ENCODE assay signal across 8 cellular contexts in the genomic region with DNA sequence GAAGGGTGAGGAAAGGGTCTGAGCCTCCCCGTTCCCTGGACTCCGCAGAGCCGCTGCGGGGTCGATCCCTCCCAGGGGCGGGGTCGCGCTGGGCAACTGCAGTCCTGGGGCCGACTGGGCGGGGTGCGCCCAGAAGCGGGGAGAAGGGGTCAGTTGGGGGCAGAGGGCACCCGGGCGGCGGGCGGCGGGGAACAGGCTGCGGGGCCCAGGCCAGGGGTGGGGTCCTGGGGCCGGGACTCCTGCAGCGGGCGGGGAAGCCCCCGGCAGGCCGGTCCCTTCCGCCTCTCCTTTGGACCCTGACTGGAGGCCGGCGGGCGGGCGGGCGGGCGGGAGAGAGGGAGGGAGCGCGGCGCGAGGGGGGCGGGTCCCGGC. TPM values are rescaled to one million over a fixed set of nuclear protein-coding genes. Genes with fewer than 3 reads are reported as not detected.
A peak's percentile ranks its signal among the peaks of the same experiment; 100 is the strongest.
DNase-seq lines count a peak whose midpoint lies in the region; ATAC-seq and TF ChIP-seq lines count a peak whose summit lies in the region.

No MANE protein-coding gene starts in this region.

- H3K4me1 ChIP-seq in H9 (ENCODE audit: insufficient read depth, low read length) (no peaks in the 10 kb centered on the region), PC-3 (ENCODE audit: insufficient read depth, low read length) (peaks cover 9% of the 10 kb centered on the region), osteoblast (ENCODE audit: insufficient read depth, low read length) (peaks cover 14% of the 10 kb centered on the region)

- intact Hi-C loops in Calu3 (cut with micrococcal nuclease; ENCODE audit: unreplicated experiment) (loop anchor here (5.0 kb wide), 1 partner anchor 692 kb away; no protein-coding TSS in a partner anchor), PC-3 (cut with micrococcal nuclease) (no loop called here)

- H3K36me3 ChIP-seq in PC-3 (ENCODE audit: low read depth, low read length) (peaks cover 4% of the 10 kb centered on the region), osteoblast (ENCODE audit: insufficient read depth, low read length) (peaks cover 3% of the 10 kb centered on the region)

- no peak overlapping the region for H2BK5ac ChIP-seq in H9 (ENCODE audit: insufficient read length, low read length)

- H3K23ac ChIP-seq in H9 (ENCODE audit: insufficient read length, low read depth, low read length): no peak overlapping the region

- H3K18ac ChIP-seq in H9 (ENCODE audit: insufficient read length, low read depth, low read length): peak overlapping the region; percentile 22

- H3K79me2 ChIP-seq in H9 (ENCODE audit: insufficient read depth, low read length): peaks cover 13% of the 10 kb centered on the region; the same call in 1 of the 2 replicates
- H3K79me2 ChIP-seq in PC-3 (ENCODE audit: low read length): peaks cover 66% of the 10 kb centered on the region
- H3K79me2 ChIP-seq in osteoblast (ENCODE audit: insufficient read depth, low read length): peaks cover 74% of the 10 kb centered on the region

- H2AFZ ChIP-seq in H9 (ENCODE audit: low read length) (no peak overlapping the region), PC-3 (ENCODE audit: low read length) (peak overlapping the region; percentile 93), osteoblast (ENCODE audit: low read length) (peak overlapping the region; percentile 88)

- H2BK120ac ChIP-seq in H9 (ENCODE audit: low read depth, low read length, poor library complexity, severe bottlenecking): no peak overlapping the region

- H3K56ac ChIP-seq in H9 (ENCODE audit: insufficient read length, low read depth, low read length): no peak overlapping the region

- H3K4me2 ChIP-seq in H9 (ENCODE audit: insufficient read depth, insufficient read length, low read length) (peak overlapping the region; percentile 65), PC-3 (ENCODE audit: low read length) (peak overlapping the region; percentile 96), osteoblast (ENCODE audit: insufficient read depth, low read length) (peak overlapping the region; percentile 63)

- no peaks in the 10 kb centered on the region for H3K79me1 ChIP-seq in H9 (ENCODE audit: insufficient read depth, low read depth, low read length, poor library complexity, severe bottlenecking)

- no peaks in the 10 kb centered on the region for H3K9me3 ChIP-seq in H9 (ENCODE audit: control insufficient read depth, low read depth, low read length)
- H3K9me3 ChIP-seq in PC-3 (ENCODE audit: low read length): no peaks in the 10 kb centered on the region
- no peaks in the 10 kb centered on the region for H3K9me3 ChIP-seq in osteoblast (ENCODE audit: low read depth, low read length)

- H2AK5ac ChIP-seq in H9 (ENCODE audit: insufficient read length, low read length): no peak overlapping the region

- H4K8ac ChIP-seq in H9 (replicated peaks; ENCODE audit: insufficient read length, low read depth, low read length): no peak overlapping the region

- H3K9me2 ChIP-seq in PC-3 (replicated peaks; ENCODE audit: low read length): no peaks in the 10 kb centered on the region

- 0 out of 2 replicates have a peak overlapping the region, but pooled peaks have one; percentile 68 for H3K14ac ChIP-seq in H9 (ENCODE audit: insufficient read depth, low read length)

- POLR2A ChIA-PET in PC-3 (lab: Charles Lee; ENCODE audit: unreplicated experiment): interaction anchor here (0.6 kb wide), 1 partner anchor 27 kb away, joined by 22 read pairs; no protein-coding TSS in a partner anchor

- no CpG with 5 or more reads among the region's 36 CpGs for WGBS in H9 (ENCODE audit: extremely low coverage, insufficient read length, low lambda C conversion rate)

- peaks cover 26% of the 10 kb centered on the region for H3K4me1 Mint-ChIP-seq in Calu3 (ENCODE audit: low read depth, unreplicated experiment)
- H3K4me1 Mint-ChIP-seq in H9: peaks cover 15 to 18% of the 10 kb centered on the region in 2 experiments

- peaks cover 5% of the 10 kb centered on the region for H3K23me2 ChIP-seq in H9 (ENCODE audit: insufficient read length, low read depth, low read length, poor library complexity, severe bottlenecking)

- no peak overlapping the region for H4K91ac ChIP-seq in H9 (ENCODE audit: insufficient read length, low read depth, low read length)

- H3K27ac ChIP-seq in H9 (ENCODE audit: insufficient read length, low read depth, low read length): no peak overlapping the region
- peak overlapping the region; percentile 91 for H3K27ac ChIP-seq in PC-3 (ENCODE audit: low read length)
- peak overlapping the region; percentile 96 for H3K27ac ChIP-seq in epithelial cell of prostate
- H3K27ac ChIP-seq in osteoblast (ENCODE audit: low read depth, low read length): peak overlapping the region; percentile 97

- CTCF ChIA-PET in Calu3 (lab: Charles Lee): interaction anchor here (0.5 to 4.3 kb wide), 17 partner anchors 9 to 957 kb away, joined by 3 to 58 read pairs (median 4); partner anchors contain the start of genes MRM1, MYO19 and PIGW
- CTCF ChIA-PET in PC-3 (lab: Charles Lee): no interaction called here

- BruUV-seq in Calu3 (replicated peaks; lab: Mats Ljungman, UMichigan): no TSS peak
- BruUV-seq in PC-3 (replicated peaks; lab: Mats Ljungman, UMichigan): no TSS peak

- no peaks in the 10 kb centered on the region for H3F3A ChIP-seq in PC-3 (ENCODE audit: low read length, unreplicated experiment)

- H2BK12ac ChIP-seq in H9 (ENCODE audit: insufficient read length, low read depth, low read length): no peak overlapping the region

- H3K36me3 Mint-ChIP-seq in Calu3 (ENCODE audit: insufficient read depth, unreplicated experiment) (peaks cover 86% of the 10 kb centered on the region), H9 (ENCODE audit: insufficient read depth in 1 of 3, low read depth in 3 of 3) (peaks cover 0 to 12% (median 2%) of the 10 kb centered on the region in 3 experiments; a peak in 6 of 7 replicates)

- ATAC-seq in PC-3 (peak; percentile 34), esophagus mucosa (no peak)

- H2BK15ac ChIP-seq in H9 (ENCODE audit: low read depth, low read length): no peak overlapping the region

- no peaks in the 10 kb centered on the region for H3K9me3 Mint-ChIP-seq in Calu3 (ENCODE audit: low read depth, unreplicated experiment)
- H3K9me3 Mint-ChIP-seq in H9: no peaks in the 10 kb centered on the region

- H3K4me3 ChIP-seq in PC-3 (ENCODE audit: low read length) (peak overlapping the region; percentile 99), osteoblast (ENCODE audit: insufficient read depth, low read length) (peak overlapping the region; percentile 99)

- H3T11ph ChIP-seq in H9 (ENCODE audit: low read length): no peak overlapping the region

- H3K9ac ChIP-seq in H9 (ENCODE audit: extremely low read depth, insufficient read length, low read length): peak overlapping the region; percentile 68
- peak overlapping the region; percentile 100 for H3K9ac ChIP-seq in PC-3 (ENCODE audit: low read length)

- no peaks in the 10 kb centered on the region for H3K27me3 ChIP-seq in H9 (ENCODE audit: insufficient read depth, low read length)
- no peaks in the 10 kb centered on the region for H3K27me3 ChIP-seq in PC-3 (ENCODE audit: low read length)
- no peaks in the 10 kb centered on the region for H3K27me3 ChIP-seq in osteoblast (ENCODE audit: insufficient read depth, low read length)

- peak overlapping the region; percentile 97 for H3K4me3 Mint-ChIP-seq in Calu3 (ENCODE audit: low read depth, unreplicated experiment)
- H3K4me3 Mint-ChIP-seq in H9: peak overlapping the region; percentile 87 to 97

- H3K27me3 Mint-ChIP-seq in Calu3 (ENCODE audit: unreplicated experiment) (no peaks in the 10 kb centered on the region), H9 (ENCODE audit: low read depth) (no peaks in the 10 kb centered on the region)

- no peak overlapping the region for H3K4ac ChIP-seq in H9 (ENCODE audit: low read depth, low read length)

- H2BK20ac ChIP-seq in H9 (ENCODE audit: low read depth, low read length, poor library complexity, severe bottlenecking): no peak overlapping the region

- no peak for TF ChIP-seq CTCF in Calu3 (IDR thresholded peaks at IDR 0.05; ENCODE audit: unreplicated experiment)
- TF ChIP-seq CTCF in H9 (conservative IDR thresholded peaks at IDR 0.05): no peak
- no peak for TF ChIP-seq CTCF in PC-3 (conservative IDR thresholded peaks at IDR 0.05; ENCODE audit: low read depth, low read length)
- TF ChIP-seq CTCF in osteoblast (IDR thresholded peaks at IDR 0.05; ENCODE audit: extremely low read depth, low read depth, low read length): no peak

- H4K20me1 ChIP-seq in H9 (ENCODE audit: control insufficient read depth, insufficient read depth, insufficient read length) (no peaks in the 10 kb centered on the region), PC-3 (ENCODE audit: low read length) (peaks cover 23% of the 10 kb centered on the region), osteoblast (ENCODE audit: insufficient read depth, low read length) (peaks cover 37% of the 10 kb centered on the region)

- no peak overlapping the region for H4K5ac ChIP-seq in H9 (ENCODE audit: insufficient read length, low read depth, low read length)

- H3K27ac Mint-ChIP-seq in Calu3 (ENCODE audit: unreplicated experiment) (peak overlapping the region; percentile 95), H9 (peak overlapping the region; percentile 87 to 94 (median 94); a peak in 4 of 7 replicates)

- DNase-seq in Calu3 (peak; percentile 95), H9 (no peak), PC-3 (no peak), epithelial cell of prostate (ENCODE audit: low read depth, low spot score) (no peak), osteoblast (ENCODE audit: insufficient read length, low spot score, missing footprints) (no peak), NCI-H2029 treated with DMSO at 0.1 percent for 48 hours (lab: John Stamatoyannopoulos, UW) (no peak), dedifferentiated amniotic fluid mesenchymal stem cell (ENCODE audit: extremely low spot score) (no peak)

RNA-seq across cellular contexts. Expression of gene GGNBP2, which starts 0.4 kb away (rescaled TPM):
- 266 and 274 TPM in 2 replicates for total RNA-seq in Calu3 (2022)
- total RNA-seq in H9 (2021): 52.8 and 55.6 TPM in 2 replicates
- 33.0 and 40.5 TPM in 2 replicates for total RNA-seq in PC-3 (2014; rRNA removed)
- 61.9 and 67.2 TPM in 2 replicates for total RNA-seq in osteoblast
- total RNA-seq in esophagus mucosa: 43.6 TPM

RNA-seq across cellular contexts. Expression of gene PIGW, which starts 10.3 kb away (rescaled TPM):
- total RNA-seq in Calu3 (2022) (71.1 and 78.9 TPM in 2 replicates), H9 (2021) (24.6 and 26.2 TPM in 2 replicates), PC-3 (2014; rRNA removed) (8.0 and 11.1 TPM in 2 replicates), osteoblast (8.3 and 9.0 TPM in 2 replicates), esophagus mucosa (14.3 TPM)

RNA-seq across cellular contexts. Expression of gene MYO19, which starts 10.4 kb away (rescaled TPM):
- total RNA-seq in Calu3 (2022) (155 and 156 TPM in 2 replicates), H9 (2021) (134 and 144 TPM in 2 replicates), PC-3 (2014; rRNA removed) (128 and 143 TPM in 2 replicates), osteoblast (47.7 and 51.4 TPM in 2 replicates), esophagus mucosa (73.3 TPM)

RNA-seq across cellular contexts. Expression of gene DHRS11, which starts 46.6 kb away (rescaled TPM):
- total RNA-seq in Calu3 (2022): 53.3 and 63.3 TPM in 2 replicates
- 27.4 and 27.9 TPM in 2 replicates for total RNA-seq in H9 (2021)
- 11.8 and 14.8 TPM in 2 replicates for total RNA-seq in PC-3 (2014; rRNA removed)
- 2.9 and 3.3 TPM in 2 replicates for total RNA-seq in osteoblast
- total RNA-seq in esophagus mucosa: 8.4 TPM

RNA-seq across cellular contexts. Expression of gene MRM1, which starts 56.3 kb away (rescaled TPM):
- total RNA-seq in Calu3 (2022): 42.4 and 43.5 TPM in 2 replicates
- 10.3 and 11.6 TPM in 2 replicates for total RNA-seq in H9 (2021)
- total RNA-seq in PC-3 (2014; rRNA removed): 8.8 and 9.2 TPM in 2 replicates
- 2.7 and 4.0 TPM in 2 replicates for total RNA-seq in osteoblast
- total RNA-seq in esophagus mucosa: 4.8 TPM
